In genomic region chr3:150372320-150373118, GRCh38 we compare ENCODE assay signal across 8 cellular contexts. TPM values are rescaled to one million over a fixed set of nuclear protein-coding genes. Genes with fewer than 3 reads are reported as not detected.
DNase-seq lines count a peak whose midpoint lies in the region; ATAC-seq and TF ChIP-seq lines count a peak whose summit lies in the region.

No MANE protein-coding gene starts in this region.

- H3K36me3 Mint-ChIP-seq in memory B cell, result no peaks in the 10 kb centered on the region

- in situ Hi-C loops in G401 (cut with HindIII; ENCODE audit: low sequenced_read_pairs), result no loop called here

- peaks cover 4% of the 10 kb centered on the region for H3K4me1 ChIP-seq in BE2C
- peaks cover 6 to 20% of the 10 kb centered on the region in 2 donors for H3K4me1 ChIP-seq in adrenal gland (replicated peaks in 1 of 2)

- no peaks in the 10 kb centered on the region for H3K27me3 Mint-ChIP-seq in memory B cell

- no peaks in the 10 kb centered on the region for H3K9me3 ChIP-seq in BE2C
- no peaks in the 10 kb centered on the region for H3K9me3 ChIP-seq in adrenal gland (replicated peaks in 1 of 3)

- no peak for TF ChIP-seq POLR2A in adrenal gland (IDR thresholded peaks at IDR 0.05)

- H3K4me3 ChIP-seq in BE2C (ENCODE audit: low read depth, low read length) (no peak overlapping the region), adrenal gland (no peak overlapping the region)

- H3K27me3 ChIP-seq in BE2C (no peaks in the 10 kb centered on the region), adrenal gland (no peaks in the 10 kb centered on the region)

- TF ChIP-seq CTCF in BE2C (IDR thresholded peaks at IDR 0.05; ENCODE audit: low read depth, low read length) (peak; percentile 31; the same call in 1 of the 2 replicates), adrenal gland (IDR thresholded peaks at IDR 0.05) (peak in 1 of 6 experiments; percentile 8)

- peaks cover 9% of the 10 kb centered on the region for H3K4me1 Mint-ChIP-seq in memory B cell

- DNase-seq in BE2C (no peak), adrenal gland (no peak), memory B cell (ENCODE audit: low spot score in 2 of 2) (no peak), G401 (ENCODE audit: low spot score) (no peak), SW480 (ENCODE audit: low spot score) (no peak)
- no peak for DNase-seq in activated effector memory CD4-positive, alpha-beta T cell treated with Interleukin-2 at 50 U/mL for 16 hours

- peak overlapping the region in 4 of 5 donors; percentile 71 to 90 (median 86) for H3K27ac ChIP-seq in adrenal gland

- 61 to 70% (median 65%) methylated on average over 3 of the region's 3 CpGs for WGBS in adrenal gland, 4 donors

- intact Hi-C loops in adrenal gland (cut with DNase I), result no loop called here

- no peak overlapping the region for H3K4me3 Mint-ChIP-seq in memory B cell

- H3K36me3 ChIP-seq in BE2C (no peaks in the 10 kb centered on the region), adrenal gland (replicated peaks in 1 of 2) (no peaks in the 10 kb centered on the region)

- ATAC-seq in HG02763 (IDR thresholded peaks at IDR 0.05; ENCODE audit: unreplicated experiment), result peak; percentile 45
- ATAC-seq in memory B cell (ENCODE audit: low read depth), result peak; percentile 68
- no peak for ATAC-seq in GM19351 (IDR thresholded peaks at IDR 0.05; ENCODE audit: unreplicated experiment)

- H3K9me3 Mint-ChIP-seq in memory B cell, result no peaks in the 10 kb centered on the region

- no peak overlapping the region for H3K27ac Mint-ChIP-seq in memory B cell

RNA-seq across cellular contexts. Expression of gene TSC22D2, which starts 35.6 kb away (rescaled TPM):
- 8.9 TPM for polyA plus RNA-seq in BE2C (2012; ENCODE audit: insufficient read depth, insufficient read length, low read depth)
- total RNA-seq in adrenal gland, result 10 to 100 TPM in 7 of 8 donors, 1 to 10 TPM in 1; 8.3 to 22.6 (median 19.1) TPM
- 10 to 100 TPM; 11.9 to 16.7 (median 15.8) TPM for polyA plus RNA-seq in adrenal gland
- 2.3 and 10.4 TPM in 2 replicates for total RNA-seq in G401 (2014; rRNA removed; shearing (Covaris generic))
